Comparison of ENCODE assay signal across 8 cellular contexts in the genomic region with DNA sequence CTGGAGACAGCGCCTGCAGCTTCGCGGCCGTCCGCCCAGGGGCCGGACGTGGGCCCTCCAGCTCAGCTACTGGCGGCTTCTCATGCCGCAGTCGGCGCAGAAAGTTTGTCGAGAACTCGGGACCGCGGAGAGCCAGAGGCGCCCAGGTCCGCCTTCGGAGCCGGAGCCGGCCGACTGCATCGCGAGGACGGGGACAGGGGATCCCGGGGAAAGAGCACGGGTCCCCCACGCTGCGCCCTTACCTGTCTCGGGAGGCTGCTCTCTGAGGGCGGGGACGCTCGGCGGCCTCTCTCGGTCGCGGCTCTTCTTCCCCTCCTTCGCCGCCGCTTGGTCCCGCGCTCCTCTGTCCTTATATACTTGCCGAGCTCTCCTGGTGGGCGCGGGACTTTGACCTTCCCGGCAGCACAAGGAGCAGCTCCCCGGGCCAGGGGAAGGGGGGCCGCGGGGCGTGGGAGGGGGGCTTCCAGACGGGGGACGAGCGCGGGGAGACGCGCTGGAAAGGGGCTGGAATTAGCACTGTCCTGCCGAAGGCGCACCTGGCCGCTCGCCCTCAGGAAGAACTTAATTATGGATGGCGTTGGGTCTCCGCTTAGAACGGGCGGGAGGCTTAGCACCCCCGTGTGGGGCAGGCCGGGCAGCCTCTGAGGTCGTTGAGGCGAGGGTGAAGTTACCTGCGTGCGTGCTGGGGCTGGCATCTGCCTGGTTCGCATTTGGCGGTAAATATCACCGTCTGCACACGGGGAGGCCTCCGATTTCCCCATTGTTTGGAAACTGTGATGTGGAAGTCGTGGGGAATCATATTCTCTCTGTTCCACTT. TPM values are rescaled to one million over a fixed set of nuclear protein-coding genes. Genes with fewer than 3 reads are reported as not detected.
DNase-seq lines count a peak whose midpoint lies in the region; ATAC-seq and TF ChIP-seq lines count a peak whose summit lies in the region.

TSS of gene POMC (minus strand) at position 325 of the 817 bp plus-strand sequence. CDS start 3,808 bp downstream, outside the sequence.

- no peak within 1 kb of the TSS for H3K27ac ChIP-seq in adrenal gland
- peak within 1 kb of the TSS in 5 of 21 experiments; percentile 19 to 48 (median 32) for H3K27ac ChIP-seq in skin epidermis

- H3K4me3 ChIP-seq in GM12865 (ENCODE audit: low read depth, low read length) (peak within 1 kb of the TSS; percentile 36), adrenal gland (peak within 1 kb of the TSS in 2 of 4 donors; percentile 13 to 62), iPS-15b (ENCODE audit: low read depth, low read length) (peak within 1 kb of the TSS; percentile 58), skin epidermis (peak within 1 kb of the TSS; percentile 24 to 44 (median 39))

- intact Hi-C loops in adrenal gland (cut with DNase I) = no loop called here

- H3K9me3 ChIP-seq in adrenal gland (replicated peaks in 1 of 3) (no peaks in the 10 kb centered on the region), iPS-15b (ENCODE audit: control insufficient read depth, insufficient read depth, low read length) (no peaks in the 10 kb centered on the region)

- TF ChIP-seq POLR2A in adrenal gland (IDR thresholded peaks at IDR 0.05) = no peak

- H3K27me3 ChIP-seq in adrenal gland = peaks cover 24% of the 10 kb centered on the region
- H3K27me3 ChIP-seq in iPS-15b (ENCODE audit: control insufficient read depth, insufficient read depth, low read length) = peaks cover 45% of the 10 kb centered on the region

- peaks cover 0 to 9% of the 10 kb centered on the region in 2 donors for H3K4me1 ChIP-seq in adrenal gland (replicated peaks in 1 of 2)
- H3K4me1 ChIP-seq in iPS-15b (ENCODE audit: control insufficient read depth, insufficient read depth, low read length) = peaks cover 5% of the 10 kb centered on the region

- peak; percentile 34 for DNase-seq in GM12865 (ENCODE audit: low read depth)
- peak; percentile 73 for DNase-seq in NCI-H748 (lab: John Stamatoyannopoulos, UW; ENCODE audit: unreplicated experiment)
- peak in 4 of 7 donors; percentile 12 to 32 (median 30) for DNase-seq in adrenal gland
- DNase-seq in NCI-H1048 (lab: John Stamatoyannopoulos, UW) = no peak

- ATAC-seq in GM18907 (IDR thresholded peaks at IDR 0.05; ENCODE audit: unreplicated experiment) (no peak), GM21717 (IDR thresholded peaks at IDR 0.05; ENCODE audit: unreplicated experiment) (no peak)

- no peak for TF ChIP-seq CTCF in GM12865 (IDR thresholded peaks at IDR 0.05; ENCODE audit: insufficient read depth, low read depth, low read length, missing control alignments)
- no peak for TF ChIP-seq CTCF in adrenal gland (IDR thresholded peaks at IDR 0.05)

- 12 to 34% (median 21%) methylated on average over 25 to 75 of the region's 75 CpGs for WGBS in adrenal gland, 4 donors

- H3K36me3 ChIP-seq in adrenal gland (replicated peaks in 1 of 2) (no peaks in the 10 kb centered on the region), iPS-15b (ENCODE audit: control insufficient read depth, insufficient read depth, low read length) (no peaks in the 10 kb centered on the region)

- peak within 1 kb of the TSS; percentile 79 for H3K9ac ChIP-seq in iPS-15b (ENCODE audit: low read depth, low read length)

RNA-seq across cellular contexts. Expression of gene POMC, which starts in this region (rescaled TPM):
- 10 to 100 TPM in 3 of 8 donors, 1 to 10 TPM in 5; 6.3 to 53.8 (median 8.2) TPM for total RNA-seq in adrenal gland
- polyA plus RNA-seq in adrenal gland = 100 to 1,000 TPM in 1 of 3 donors, 10 to 100 TPM in 1, under 1 TPM in 1; 0.75 to 115 (median 33.6) TPM
